In the genomic region with DNA sequence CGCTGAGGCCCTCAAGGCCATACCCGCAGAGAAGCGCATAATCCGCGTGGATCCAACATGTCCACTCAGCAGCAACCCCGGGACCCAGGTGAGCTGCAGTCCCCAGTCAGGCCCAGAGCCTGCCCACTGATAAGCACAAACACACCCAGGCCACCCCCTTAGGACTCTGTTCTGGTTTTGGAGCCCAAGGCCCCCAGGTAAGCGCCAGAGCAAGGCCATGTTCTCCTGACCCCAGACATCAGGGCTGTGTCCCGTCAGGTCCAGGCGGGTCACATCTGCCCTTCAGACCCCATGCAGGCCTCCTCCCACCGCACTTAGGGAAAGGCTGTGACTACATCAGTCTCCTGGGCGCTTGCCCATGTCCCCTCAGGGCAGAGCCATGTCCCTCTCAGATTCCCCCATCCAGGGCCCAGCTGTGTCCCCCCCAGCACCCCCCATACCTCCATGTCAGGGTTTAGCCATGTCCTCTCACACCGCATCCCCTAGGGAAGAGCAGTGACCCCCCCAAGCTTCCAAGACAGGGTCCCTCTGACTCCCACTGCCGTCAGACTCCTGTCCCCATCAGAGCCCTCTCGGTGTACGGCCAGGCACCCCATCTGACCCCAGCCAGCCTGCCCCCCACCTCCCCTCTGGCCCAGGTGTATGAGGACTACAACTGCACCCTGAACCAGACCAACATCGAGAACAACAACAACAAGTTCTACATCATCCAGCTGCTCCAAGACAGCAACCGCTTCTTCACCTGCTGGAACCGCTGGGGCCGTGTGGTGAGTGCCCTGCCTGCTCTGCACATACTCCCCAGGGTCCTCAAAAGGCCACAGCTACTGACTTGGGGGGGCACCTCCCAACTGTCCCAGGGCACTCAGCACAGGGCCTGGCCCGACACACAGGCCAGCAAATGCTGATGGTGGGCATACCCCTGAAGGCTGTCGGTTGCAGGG, we compare ENCODE assay signal across 9 cellular contexts. TPM values are rescaled to one million over a fixed set of nuclear protein-coding genes. Genes with fewer than 3 reads are reported as not detected.
DNase-seq lines count a peak whose midpoint lies in the region; ATAC-seq, FAIRE-seq and TF ChIP-seq lines count a peak whose summit lies in the region.
"Had no signal": no experiment of that assay in that cellular context is flagged by ENCODE, and none has a peak within 500 bp of the region (broad histone marks: within the 10 kb centered on the region; RNA-seq: fewer than 3 reads in every experiment).

No MANE protein-coding gene starts in this region.

- peak overlapping the region; percentile 85 for H3K27ac Mint-ChIP-seq in dendritic cell treated with granulocyte-macrophage colony-stimulating factor and Interleukin-4, amounts not matched to agents 40 ng/mL and 50 ng/mL, for 4 days
- H3K27ac Mint-ChIP-seq in natural killer cell = peak overlapping the region in 1 of 2 donors; percentile 88

- H3K4me2 ChIP-seq in A549 = peak overlapping the region; percentile 100

- peak overlapping the region; percentile 97 to 100 for H3K27ac ChIP-seq in A549

- TF ChIP-seq EP300 in A549 (IDR thresholded peaks at IDR 0.05) = no peak

- WGBS in A549 (ENCODE audit: missing lambda C conversion rate) = 98% methylated on average over 9 of the region's 21 CpGs

- POLR2A ChIA-PET in A549 (lab: Yijun Ruan, JAX) = interaction anchor here (0.7 to 2.8 kb wide), 5 partner anchors 26 to 52 kb away, joined by 3 to 28 read pairs (median 6); a partner anchor contains a TSS

- TF ChIP-seq CTCF in A549 (IDR thresholded peaks at IDR 0.05) (no peak), LNCaP clone FGC (IDR thresholded peaks at IDR 0.05; ENCODE audit: control insufficient read depth, extremely low read depth, insufficient read depth) (no peak), natural killer cell (IDR thresholded peaks at IDR 0.05) (no peak)

- CTCF ChIA-PET in A549 (lab: Yijun Ruan, JAX) = interaction anchor here (1.3 to 5.9 kb wide), 6 partner anchors 10 to 30 kb away, joined by 3 to 59 read pairs (median 17); a partner anchor contains a TSS

- peaks cover 21% of the 10 kb centered on the region for H3K36me3 Mint-ChIP-seq in dendritic cell treated with granulocyte-macrophage colony-stimulating factor and Interleukin-4, amounts not matched to agents 40 ng/mL and 50 ng/mL, for 4 days (ENCODE audit: low read depth)
- no peaks in the 10 kb centered on the region for H3K36me3 Mint-ChIP-seq in natural killer cell

- no peak for TF ChIP-seq POLR2A in A549 (IDR thresholded peaks at IDR 0.05; ENCODE audit: low read length)

- H3K9me3 Mint-ChIP-seq in dendritic cell treated with granulocyte-macrophage colony-stimulating factor and Interleukin-4, amounts not matched to agents 40 ng/mL and 50 ng/mL, for 4 days = no peaks in the 10 kb centered on the region
- H3K9me3 Mint-ChIP-seq in natural killer cell = no peaks in the 10 kb centered on the region

- intact Hi-C loops in dendritic cell treated with granulocyte-macrophage colony-stimulating factor and Interleukin-4, amounts not matched to agents 40 ng/mL and 50 ng/mL, for 4 days (cut with micrococcal nuclease) = loop anchor here (5.0 kb wide), 1 partner anchor 114 kb away; a partner anchor contains a TSS
- intact Hi-C loops in natural killer cell (cut with micrococcal nuclease) = loop anchor here (2.0 to 5.0 kb wide), 3 partner anchors 113 to 276 kb away; a partner anchor contains a TSS

- H3K4me1 Mint-ChIP-seq in dendritic cell treated with granulocyte-macrophage colony-stimulating factor and Interleukin-4, amounts not matched to agents 40 ng/mL and 50 ng/mL, for 4 days (ENCODE audit: low read depth) = peaks cover 43% of the 10 kb centered on the region
- H3K4me1 Mint-ChIP-seq in natural killer cell = peaks cover 22 to 45% of the 10 kb centered on the region in 2 donors

- H3K9me3 ChIP-seq in A549 = no peaks in the 10 kb centered on the region
- H3K9me3 ChIP-seq: pancreas had no signal

- H3K4me1 ChIP-seq in A549 = peaks cover 21% of the 10 kb centered on the region

- no peak overlapping the region for H3K4me3 ChIP-seq in A549
- peak overlapping the region; percentile 50; the same call in 1 of the 2 replicates for H3K4me3 ChIP-seq in LNCaP clone FGC (ENCODE audit: low read depth, low read length)

- no peak for FAIRE-seq in A549 (lab: Jason Lieb, UNC)
- FAIRE-seq: pancreas had no signal

- DNase-seq in A549 (ENCODE audit: low read depth in 1 of 2, low spot score in 1 of 2) (no peak), LNCaP clone FGC (ENCODE audit: low read depth) (no peak), natural killer cell (no peak), epidermal melanocyte (ENCODE audit: insufficient read length, low spot score) (no peak), NCI-H2171 treated with DMSO at 0.1 percent for 48 hours (lab: John Stamatoyannopoulos, UW) (no peak), RPMI8226 (no peak)

- no peak overlapping the region for H3K4me3 Mint-ChIP-seq in dendritic cell treated with granulocyte-macrophage colony-stimulating factor and Interleukin-4, amounts not matched to agents 40 ng/mL and 50 ng/mL, for 4 days
- H3K4me3 Mint-ChIP-seq in natural killer cell = peak overlapping the region; percentile 31

- TF ChIP-seq RAD21 in A549 (conservative IDR thresholded peaks at IDR 0.05 in 1 of 2, IDR thresholded peaks at IDR 0.05 in 1 of 2) = no peak

- ATAC-seq in A549 (no peak), natural killer cell (no peak), GM19467 (IDR thresholded peaks at IDR 0.05; ENCODE audit: unreplicated experiment) (no peak)

- H3K27me3 Mint-ChIP-seq in dendritic cell treated with granulocyte-macrophage colony-stimulating factor and Interleukin-4, amounts not matched to agents 40 ng/mL and 50 ng/mL, for 4 days = no peaks in the 10 kb centered on the region
- no peaks in the 10 kb centered on the region for H3K27me3 Mint-ChIP-seq in natural killer cell (ENCODE audit: low read depth in 2 of 2)

TF ChIP-seq in A549, 52 proteins besides CTCF, POLR2A, EP300 and RAD21 (continues in another document):
- TF ChIP-seq, protein P1, sequence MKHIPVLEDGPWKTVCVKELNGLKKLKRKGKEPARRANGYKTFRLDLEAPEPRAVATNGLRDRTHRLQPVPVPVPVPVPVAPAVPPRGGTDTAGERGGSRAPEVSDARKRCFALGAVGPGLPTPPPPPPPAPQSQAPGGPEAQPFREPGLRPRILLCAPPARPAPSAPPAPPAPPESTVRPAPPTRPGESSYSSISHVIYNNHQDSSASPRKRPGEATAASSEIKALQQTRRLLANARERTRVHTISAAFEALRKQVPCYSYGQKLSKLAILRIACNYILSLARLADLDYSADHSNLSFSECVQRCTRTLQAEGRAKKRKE (CRISPR knock-in tag; IDR thresholded peaks at IDR 0.05; ENCODE audit: low read depth) = no peak
- TF ChIP-seq JUNB (IDR thresholded peaks at IDR 0.05) (no peak), SMC3 (IDR thresholded peaks at IDR 0.05) (no peak), MYC (IDR thresholded peaks at IDR 0.05; ENCODE audit: borderline replicate concordance, low read length) (no peak), JUN (IDR thresholded peaks at IDR 0.05) (no peak), PHF8 (IDR thresholded peaks at IDR 0.05; ENCODE audit: borderline replicate concordance, low read depth) (no peak), ESRRA (IDR thresholded peaks at IDR 0.05; ENCODE audit: borderline replicate concordance, low read length) (no peak)
- TF ChIP-seq, protein P2, sequence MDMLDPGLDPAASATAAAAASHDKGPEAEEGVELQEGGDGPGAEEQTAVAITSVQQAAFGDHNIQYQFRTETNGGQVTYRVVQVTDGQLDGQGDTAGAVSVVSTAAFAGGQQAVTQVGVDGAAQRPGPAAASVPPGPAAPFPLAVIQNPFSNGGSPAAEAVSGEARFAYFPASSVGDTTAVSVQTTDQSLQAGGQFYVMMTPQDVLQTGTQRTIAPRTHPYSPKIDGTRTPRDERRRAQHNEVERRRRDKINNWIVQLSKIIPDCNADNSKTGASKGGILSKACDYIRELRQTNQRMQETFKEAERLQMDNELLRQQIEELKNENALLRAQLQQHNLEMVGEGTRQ (IDR thresholded peaks at IDR 0.05) = no peak

RNA-seq across cellular contexts. Expression of a gene that starts 1.6 kb away (rescaled TPM):
- polyA plus RNA-seq in A549 (2011; rRNA removed) (7.6 and 7.8 TPM in 2 replicates), A549 (2017; fragmentation: RNase III; extraction: RNeasy Plus Mini Kit Qiagen cat#74134 plus additional on column Dnase treatment) (10.8 to 14.0 TPM (median 11.0 TPM) in 3 replicates)
- 9.2 and 9.4 TPM in 2 replicates for polyA plus RNA-seq in A549 (2012; cell fraction: cytosol; rRNA removed)
- polyA plus RNA-seq in A549 (2012; cell fraction: nucleus; rRNA removed) = 30.0 and 31.1 TPM in 2 replicates
- polyA minus RNA-seq in A549 (2011; rRNA and poly(A)+ RNA removed) = 4.8 and 6.8 TPM in 2 replicates
- total RNA-seq in natural killer cell = 1 to 10 TPM; 4.6 to 7.4 (median 5.6) TPM

RNA-seq across cellular contexts. Expression of a gene that starts 2.0 kb away (rescaled TPM):
- polyA plus RNA-seq in A549 (2011; rRNA removed) (17.0 TPM in 2 replicates), A549 (2017; fragmentation: RNase III; extraction: RNeasy Plus Mini Kit Qiagen cat#74134 plus additional on column Dnase treatment) (31.3 to 35.1 TPM (median 34.3 TPM) in 3 replicates)
- 53.8 and 58.0 TPM in 2 replicates for polyA plus RNA-seq in A549 (2012; cell fraction: cytosol; rRNA removed)
- 85.7 and 91.5 TPM in 2 replicates for polyA plus RNA-seq in A549 (2012; cell fraction: nucleus; rRNA removed)
- polyA minus RNA-seq in A549 (2011; rRNA and poly(A)+ RNA removed) = 22.7 TPM in 2 replicates
- 10 to 100 TPM; 11.2 to 13.0 (median 12.7) TPM for total RNA-seq in natural killer cell

RNA-seq across cellular contexts. Expression of a gene that starts 11.5 kb away (rescaled TPM):
- polyA plus RNA-seq in A549 (2011; rRNA removed) (not detected in 2 replicates), A549 (2017; fragmentation: RNase III; extraction: RNeasy Plus Mini Kit Qiagen cat#74134 plus additional on column Dnase treatment) (0.05 TPM in 1 of 3 replicates, not detected in the others)
- polyA plus RNA-seq in A549 (2012; cell fraction: cytosol; rRNA removed) = 0.01 TPM in 1 of 2 replicates, not detected in the other
- 0.06 TPM in 1 of 2 replicates, not detected in the other for polyA plus RNA-seq in A549 (2012; cell fraction: nucleus; rRNA removed)
- polyA minus RNA-seq in A549 (2011; rRNA and poly(A)+ RNA removed) = not detected in 2 replicates
- total RNA-seq in natural killer cell = not detected

RNA-seq across cellular contexts. Expression of a gene that starts 23.5 kb away (rescaled TPM):
- polyA plus RNA-seq in A549 (2011; rRNA removed) (8.6 and 9.3 TPM in 2 replicates), A549 (2017; fragmentation: RNase III; extraction: RNeasy Plus Mini Kit Qiagen cat#74134 plus additional on column Dnase treatment) (10.9 to 11.5 TPM (median 11.0 TPM) in 3 replicates)
- 18.9 and 23.2 TPM in 2 replicates for polyA plus RNA-seq in A549 (2012; cell fraction: cytosol; rRNA removed)
- 41.2 and 47.3 TPM in 2 replicates for polyA plus RNA-seq in A549 (2012; cell fraction: nucleus; rRNA removed)
- polyA minus RNA-seq in A549 (2011; rRNA and poly(A)+ RNA removed) = 12.2 and 17.2 TPM in 2 replicates
- 10 to 100 TPM; 15.0 to 24.7 (median 18.4) TPM for total RNA-seq in natural killer cell

RNA-seq across cellular contexts. Expression of a gene that starts 30.1 kb away (rescaled TPM):
- polyA plus RNA-seq in A549 (2011; rRNA removed) = 37.9 and 39.7 TPM in 2 replicates
- 28.5 and 45.0 TPM in 2 replicates for polyA plus RNA-seq in A549 (2012; cell fraction: cytosol; rRNA removed)
- 26.0 and 34.7 TPM in 2 replicates for polyA plus RNA-seq in A549 (2012; cell fraction: nucleus; rRNA removed)
- 23.2 to 27.2 TPM (median 23.5 TPM) in 3 replicates for polyA plus RNA-seq in A549 (2017; fragmentation: RNase III; extraction: RNeasy Plus Mini Kit Qiagen cat#74134 plus additional on column Dnase treatment)
- polyA minus RNA-seq in A549 (2011; rRNA and poly(A)+ RNA removed) = 33.5 and 39.5 TPM in 2 replicates
- total RNA-seq in natural killer cell = 10 to 100 TPM; 32.8 to 42.2 (median 34.2) TPM
